Comparison of ENCODE assay signal across 34 cellular contexts in genomic region chrX:137286423-137286822, GRCh38.
"Had no signal": no experiment of that assay in that cellular context is flagged by ENCODE, and none has a peak within 500 bp of the region (broad histone marks: within the 10 kb centered on the region; RNA-seq: fewer than 3 reads in every experiment).

No MANE protein-coding gene starts in this region.

- H3K27ac Mint-ChIP-seq: T-cell had no signal

- ATAC-seq: Panc1, Right ventricle myocardium inferior, SK-N-SH treated with all-trans-retinoic acid at 6 μM for 48 hours, T-cell had no signal

- H3K4me3 ChIP-seq: MG63, PC-9, SJCRH30, SK-N-MC had no signal

- H3K4me1 ChIP-seq: SJCRH30 had no signal

- DNase-seq: Kasumi-1, MG63, NCI-H1048, NCI-H1092 treated with DMSO at 0.1 percent for 48 hours, NCI-H1105 treated with DMSO at 0.1 percent for 48 hours, NCI-H1417, NCI-H1436, NCI-H146, NCI-H1694, NCI-H187, NCI-H1930, NCI-H2029 treated with DMSO at 0.1 percent for 48 hours, NCI-H2081 treated with DMSO at 0.1 percent for 48 hours, NCI-H2107, NCI-H2171, NCI-H226, NCI-H446 treated with DMSO at 0.1 percent for 48 hours, NCI-H510A, NCI-H524, NCI-H526, NCI-H69, NCI-H748 treated with DMSO at 0.1 percent for 48 hours, NCI-H82, PC-9, SHP77, SIG-M5, SJCRH30, T-cell had no signal

- H2AFZ ChIP-seq: PC-9 had no signal

- H3K9me3 ChIP-seq: MG63, SJCRH30 had no signal

- H3K4me3 Mint-ChIP-seq: T-cell had no signal

- H3K27me3 ChIP-seq: MG63, SJCRH30 had no signal

- H3K36me3 Mint-ChIP-seq: T-cell had no signal

- H3K4me2 ChIP-seq: PC-9 had no signal

- H3K9me3 Mint-ChIP-seq: T-cell had no signal

- H3K4me1 Mint-ChIP-seq: T-cell had no signal

- H3K27ac ChIP-seq: PC-9, RWPE1, SJCRH30, SK-N-MC had no signal

- H3K36me3 ChIP-seq: MG63, SJCRH30 had no signal

- FAIRE-seq: RCC 7860 had no signal
